In genomic region chr4:151760713-151761661, GRCh38 we compare ENCODE assay signal across 8 cellular contexts.
A peak's percentile ranks its signal among the peaks of the same experiment; 100 is the strongest.
DNase-seq lines count a peak whose midpoint lies in the region; ATAC-seq and TF ChIP-seq lines count a peak whose summit lies in the region.

TSS of gene GATB (minus strand) at chr4:151761007. CDS start at chr4:151760982, 25 bp downstream.

- DNase-seq in GM10248 (ENCODE audit: extremely low spot score) (peak; percentile 92), NB4 (ENCODE audit: low read depth) (peak; percentile 96), SK-N-MC (ENCODE audit: low read depth, low spot score) (peak; percentile 96), germinal center (ENCODE audit: low spot score) (peak; percentile 95), non-pigmented ciliary epithelial cell (ENCODE audit: low read depth) (peak; percentile 89), superior temporal gyrus (ENCODE audit: extremely low spot score) (peak; percentile 99)
- DNase-seq in activated naive CD4-positive, alpha-beta T cell treated with anti-CD3 and anti-CD28 coated beads, Interleukin-2, amount 10 ng/mL, durations not matched to agents 7 days and 5 days = peak; percentile 96

- H3K27me3 Mint-ChIP-seq in activated naive CD4-positive, alpha-beta T cell treated with anti-CD3 and anti-CD28 coated beads, Interleukin-2, amount 10 ng/mL, durations not matched to agents 7 days and 5 days = peaks cover 4% of the 10 kb centered on the region

- H3K27ac ChIP-seq in SK-N-MC = no peak within 1 kb of the TSS

- POLR2A ChIA-PET in GM10248 (lab: Yijun Ruan, JAX) = interaction anchor here (1.0 kb wide), 1 partner anchor 121 kb away, joined by 3 read pairs; no protein-coding TSS in a partner anchor

- peak within 1 kb of the TSS; percentile 93 for H3K9ac ChIP-seq in SK-N-MC (ENCODE audit: insufficient read length)

- H3K9me3 Mint-ChIP-seq in activated naive CD4-positive, alpha-beta T cell treated with anti-CD3 and anti-CD28 coated beads, Interleukin-2, amount 10 ng/mL, durations not matched to agents 7 days and 5 days = no peaks in the 10 kb centered on the region

- TF ChIP-seq CTCF in GM10248 (IDR thresholded peaks at IDR 0.05; ENCODE audit: control extremely low read depth, extremely low read depth, low read depth, missing control alignments) = peak; percentile 38
- TF ChIP-seq CTCF in NB4 (IDR thresholded peaks at IDR 0.05; ENCODE audit: low read depth, low read length) = peak; percentile 31

- H3K4me3 ChIP-seq in NB4 (ENCODE audit: low read depth, low read length) = peak within 1 kb of the TSS; percentile 95
- H3K4me3 ChIP-seq in SK-N-MC = peak within 1 kb of the TSS; percentile 98

- CTCF ChIA-PET in GM10248 (lab: Yijun Ruan, JAX) = interaction anchor here (0.8 to 2.5 kb wide), 11 partner anchors 9 to 117 kb away, joined by 3 to 10 read pairs (median 4); no protein-coding TSS in a partner anchor
- CTCF ChIA-PET in activated naive CD4-positive, alpha-beta T cell treated with anti-CD3 and anti-CD28 coated beads, Interleukin-2, amount 10 ng/mL, durations not matched to agents 7 days and 5 days (lab: Charles Lee) = no interaction called here

- peak within 1 kb of the TSS; percentile 92 for H3K27ac Mint-ChIP-seq in activated naive CD4-positive, alpha-beta T cell treated with anti-CD3 and anti-CD28 coated beads, Interleukin-2, amount 10 ng/mL, durations not matched to agents 7 days and 5 days

- peaks cover 28% of the 10 kb centered on the region for H3K4me1 Mint-ChIP-seq in activated naive CD4-positive, alpha-beta T cell treated with anti-CD3 and anti-CD28 coated beads, Interleukin-2, amount 10 ng/mL, durations not matched to agents 7 days and 5 days

- H3K36me3 ChIP-seq in SK-N-MC (ENCODE audit: insufficient read depth, low read length) = no peaks in the 10 kb centered on the region

- peak; percentile 100 for ATAC-seq in HG02571 (IDR thresholded peaks at IDR 0.05; ENCODE audit: unreplicated experiment)

- H3K36me3 Mint-ChIP-seq in activated naive CD4-positive, alpha-beta T cell treated with anti-CD3 and anti-CD28 coated beads, Interleukin-2, amount 10 ng/mL, durations not matched to agents 7 days and 5 days = peaks cover 6% of the 10 kb centered on the region

- H3K4me3 Mint-ChIP-seq in activated naive CD4-positive, alpha-beta T cell treated with anti-CD3 and anti-CD28 coated beads, Interleukin-2, amount 10 ng/mL, durations not matched to agents 7 days and 5 days = peak within 1 kb of the TSS; percentile 98

- TF ChIP-seq POLR2A in NB4 (IDR thresholded peaks at IDR 0.05; ENCODE audit: extremely low read depth, insufficient read length) = peak; percentile 40

- no peaks in the 10 kb centered on the region for H3K9me3 ChIP-seq in SK-N-MC (ENCODE audit: low read depth, low read length)
